In the genomic region with DNA sequence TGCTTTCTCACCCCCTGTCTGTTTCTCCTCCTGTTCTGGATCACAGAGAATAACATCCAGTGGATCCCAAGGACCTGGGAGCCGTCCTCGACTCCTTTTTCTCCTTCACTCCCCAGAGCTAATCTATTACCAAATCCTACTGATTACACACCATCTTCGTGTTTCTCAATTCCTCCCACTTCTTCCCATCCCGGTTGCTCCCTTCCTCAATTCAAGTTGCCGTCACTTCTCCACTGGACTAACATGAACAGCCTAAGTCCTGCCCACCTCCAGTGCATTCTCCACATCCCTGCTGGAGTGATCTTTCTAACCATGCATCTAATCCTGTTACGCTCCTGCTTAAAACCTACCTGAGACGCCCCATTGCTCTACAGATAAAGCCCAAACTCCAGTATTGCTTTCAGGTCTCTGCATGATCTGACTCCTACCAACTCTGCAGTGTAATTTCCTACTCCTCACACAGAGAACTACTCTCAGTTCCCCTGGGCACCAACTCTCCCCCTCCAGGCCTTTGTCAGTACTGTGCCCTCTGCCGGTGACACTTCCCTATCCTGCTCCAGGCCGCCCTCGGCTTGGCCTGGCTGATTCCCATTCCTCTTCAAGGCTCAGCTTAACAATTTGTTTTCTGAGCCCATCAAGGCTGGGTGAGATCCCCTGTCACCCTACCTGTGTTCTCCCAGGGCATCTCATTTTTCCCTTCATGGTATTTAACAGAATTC, we compare ENCODE assay signal across 8 cellular contexts. TPM values are rescaled to one million over a fixed set of nuclear protein-coding genes. Genes with fewer than 3 reads are reported as not detected.
DNase-seq lines count a peak whose midpoint lies in the region; ATAC-seq, FAIRE-seq and TF ChIP-seq lines count a peak whose summit lies in the region.

No MANE protein-coding gene starts in this region.

- TF ChIP-seq POLR2A in K562 (conservative IDR thresholded peaks at IDR 0.05), result no peak

- FAIRE-seq in K562 (lab: Jason Lieb, UNC), result peak; percentile 6

- BruUV-seq in K562 (replicated peaks; lab: Mats Ljungman, UMichigan), result no TSS peak

- POLR2A ChIA-PET in HEK293T (lab: Yijun Ruan, JAX) (no interaction called here), K562 (lab: Yijun Ruan, JAX) (interaction anchor here (0.7 to 1.7 kb wide), 4 partner anchors 10 to 89 kb away, joined by 3 to 5 read pairs (median 4); no protein-coding TSS in a partner anchor)

- H3K9me1 ChIP-seq in K562 (ENCODE audit: control insufficient read depth, insufficient read depth, low read length), result no peaks in the 10 kb centered on the region

- 12% methylated on average over 10 of the region's 10 CpGs for WGBS in K562 (ENCODE audit: insufficient coverage, low coverage, missing lambda C conversion rate)

- H2AFZ ChIP-seq in K562 (ENCODE audit: low read depth, low read length), result no peak overlapping the region

- peak; percentile 93 for ATAC-seq in K562
- ATAC-seq in left lobe of liver, result peak; percentile 86
- ATAC-seq in activated T-cell treated with anti-CD3 and anti-CD28 coated beads, Interleukin-2, amount 50 U/mL, for 4 hours, result no peak

- H3K9ac ChIP-seq in K562 (ENCODE audit: insufficient read depth in 1 of 2, low read depth in 2 of 2, low read length in 2 of 2), result no peak overlapping the region

- no peaks in the 10 kb centered on the region for H3K36me3 Mint-ChIP-seq in activated T-cell treated with anti-CD3 and anti-CD28 coated beads, Interleukin-2, amount 50 U/mL, for 4 hours (ENCODE audit: insufficient read depth)

- H3K27me3 ChIP-seq in K562 (ENCODE audit: control insufficient read depth in 2 of 2, insufficient read depth in 2 of 2, low read length in 2 of 2), result peaks cover 24 to 84% of the 10 kb centered on the region in 2 experiments; a peak in 4 of 5 replicates

- TF ChIP-seq RAD21 in K562 (CRISPR knock-in tag; conservative IDR thresholded peaks at IDR 0.05 in 1 of 2, IDR thresholded peaks at IDR 0.05 in 1 of 2), result peak in 1 of 2 experiments; percentile 37; a peak in 2 of 4 replicates

- no peaks in the 10 kb centered on the region for H3K9me3 ChIP-seq in K562 (replicated peaks; ENCODE audit: control insufficient read depth, insufficient read depth, low read depth, low read length)

- TF ChIP-seq CTCF in GM13977 (IDR thresholded peaks at IDR 0.05; ENCODE audit: extremely low read depth, insufficient read depth, missing control alignments) (peak; percentile 14), K562 (IDR thresholded peaks at IDR 0.05 in 2 of 3, conservative IDR thresholded peaks at IDR 0.05 in 1 of 3; ENCODE audit: insufficient read depth in 2 of 3, low read depth in 1 of 3, low read length in 3 of 3) (peak; percentile 61 to 65 (median 62))

- TF ChIP-seq EP300 in K562 (IDR thresholded peaks at IDR 0.05; ENCODE audit: low read length), result no peak

- no peaks in the 10 kb centered on the region for H3K27me3 Mint-ChIP-seq in activated T-cell treated with anti-CD3 and anti-CD28 coated beads, Interleukin-2, amount 50 U/mL, for 4 hours (ENCODE audit: low read depth)

- H3K4me1 Mint-ChIP-seq in activated T-cell treated with anti-CD3 and anti-CD28 coated beads, Interleukin-2, amount 50 U/mL, for 4 hours (ENCODE audit: low read depth), result peaks cover 48% of the 10 kb centered on the region

- H3K27ac ChIP-seq in K562 (ENCODE audit: extremely low read depth, low read depth, low read length), result no peak overlapping the region

- H3K4me1 ChIP-seq in K562 (replicated peaks in 1 of 2; ENCODE audit: control insufficient read depth in 2 of 2, insufficient read depth in 2 of 2, low read length in 2 of 2), result peaks cover 0 to 5% of the 10 kb centered on the region in 2 experiments; a peak in 2 of 5 replicates

- CTCF ChIA-PET in HEK293T (lab: Yijun Ruan, JAX) (interaction anchor here (1.0 to 1.4 kb wide), 3 partner anchors 30 to 178 kb away, joined by 3 to 4 read pairs (median 3); no protein-coding TSS in a partner anchor), K562 (lab: Yijun Ruan, JAX; ENCODE audit: low intra/inter-chr PET ratio) (no interaction called here)

- H3K9me3 Mint-ChIP-seq in activated T-cell treated with anti-CD3 and anti-CD28 coated beads, Interleukin-2, amount 50 U/mL, for 4 hours, result peaks cover 6% of the 10 kb centered on the region

- in situ Hi-C loops in GM13977 (cut with MboI; ENCODE audit: low pct_unique_long_range_greater_than_20kb, low sequenced_read_pairs, unreplicated experiment), result no loop called here
- in situ Hi-C loops in K562 (cut with MboI), result no loop called here

- no peaks in the 10 kb centered on the region for H4K20me1 ChIP-seq in K562 (replicated peaks; ENCODE audit: control insufficient read depth, insufficient read depth, low read length)

- no peak overlapping the region for H3K4me3 Mint-ChIP-seq in activated T-cell treated with anti-CD3 and anti-CD28 coated beads, Interleukin-2, amount 50 U/mL, for 4 hours

- H3K4me3 ChIP-seq in K562, result no peak overlapping the region

- DNase-seq in GM13977 (ENCODE audit: low spot score), result peak; percentile 49
- peak; percentile 69 for DNase-seq in HEK293T (ENCODE audit: extremely low spot score)
- DNase-seq in NCI-H1436 treated with DMSO at 0.1 percent for 48 hours (lab: John Stamatoyannopoulos, UW), result peak; percentile 74
- peak; percentile 30 to 52 (median 45) for DNase-seq in K562 (ENCODE audit: extremely low read depth in 1 of 4, low spot score in 3 of 4)
- no peak for DNase-seq in left lobe of liver (ENCODE audit: low spot score)
- DNase-seq in NCI-H1092 treated with DMSO at 0.1 percent for 48 hours (lab: John Stamatoyannopoulos, UW), result no peak
- DNase-seq in activated T-cell treated with anti-CD3 and anti-CD28 coated beads, Interleukin-2, amount 50 U/mL, for 4 hours, result no peak
- no peak for DNase-seq in epidermal melanocyte (ENCODE audit: insufficient read length, low spot score)

- H3K36me3 ChIP-seq in K562 (ENCODE audit: control insufficient read depth, insufficient read depth, low read length), result no peaks in the 10 kb centered on the region

- H3K4me2 ChIP-seq in K562 (ENCODE audit: insufficient read depth, low read length), result no peak overlapping the region

- no peaks in the 10 kb centered on the region for H3K79me2 ChIP-seq in K562 (ENCODE audit: control insufficient read depth, insufficient read depth, low read length)

- intact Hi-C loops in K562 (cut with micrococcal nuclease), result no loop called here

RNA-seq across cellular contexts. Expression of a gene that starts 2.4 kb away (rescaled TPM):
- not detected in 2 replicates for total RNA-seq in K562 (2011; cell fraction: chromatin; rRNA removed; ENCODE audit: low replicate concordance)
- total RNA-seq in K562 (2011; cell fraction: nucleolus; rRNA removed), result not detected in 2 replicates
- not detected in 2 replicates for total RNA-seq in K562 (2011; cell fraction: nucleoplasm; rRNA removed)
- total RNA-seq in K562 (2014; rRNA removed), result not detected in 2 replicates
- total RNA-seq in K562 (2014; rRNA removed; fragmentation: Illumina TruSeq; extraction: Trizol), result not detected in 2 replicates
- not detected in 2 replicates for total RNA-seq in K562 (2015; rRNA removed; fragmentation: Illumina TruSeq; extraction: Trizol)
- total RNA-seq in K562 (2021), result not detected in 2 replicates
- 0.07 TPM in 1 of 2 replicates, not detected in the other for polyA plus RNA-seq in K562 (2011; rRNA removed)
- polyA plus RNA-seq in K562 (2011; cell fraction: cytosol; rRNA removed), result 0.01 TPM in 1 of 2 replicates, not detected in the other
- polyA plus RNA-seq in K562 (2011; cell fraction: nucleus; rRNA removed), result not detected in 2 replicates
- not detected in 2 replicates for polyA plus RNA-seq in K562 (2012)
- polyA plus RNA-seq in K562 (2014; fragmentation: Illumina TruSeq; extraction: Trizol), result not detected in 2 replicates
- polyA plus RNA-seq in K562 (2014; fragmentation: Nextera tagmentation; extraction: Ambion mirVana), result not detected
- polyA plus RNA-seq in K562 (2014; rRNA removed), result not detected in 2 replicates
- not detected in 2 replicates for polyA minus RNA-seq in K562 (2011; rRNA and poly(A)+ RNA removed)
- polyA minus RNA-seq in K562 (2011; cell fraction: cytosol; rRNA and poly(A)+ RNA removed), result not detected in 2 replicates
- not detected in 2 replicates for polyA minus RNA-seq in K562 (2011; cell fraction: nucleus; rRNA and poly(A)+ RNA removed)
- 0.53 TPM for total RNA-seq in left lobe of liver
- total RNA-seq in activated T-cell treated with anti-CD3 and anti-CD28 coated beads, Interleukin-2, amount 50 U/mL, for 4 hours, result 1 to 10 TPM in 2 of 3 donors, under 1 TPM in 1; 0.98 to 1.3 (median 1.2) TPM

RNA-seq across cellular contexts. Expression of a gene that starts 26.9 kb away (rescaled TPM):
- total RNA-seq in K562 (2011; cell fraction: chromatin; rRNA removed; ENCODE audit: low replicate concordance), result not detected in 2 replicates
- not detected in 2 replicates for total RNA-seq in K562 (2011; cell fraction: nucleolus; rRNA removed)
- total RNA-seq in K562 (2011; cell fraction: nucleoplasm; rRNA removed), result not detected in 2 replicates
- total RNA-seq in K562 (2014; rRNA removed) (not detected in 2 replicates), K562 (2014; rRNA removed; fragmentation: Illumina TruSeq; extraction: Trizol) (not detected in 2 replicates), K562 (2015; rRNA removed; fragmentation: Illumina TruSeq; extraction: Trizol) (not detected in 2 replicates), K562 (2021) (not detected in 2 replicates), left lobe of liver (0.23 TPM)
- polyA plus RNA-seq in K562 (2011; rRNA removed) (not detected in 2 replicates), K562 (2014; fragmentation: Illumina TruSeq; extraction: Trizol) (not detected in 2 replicates), K562 (2014; fragmentation: Nextera tagmentation; extraction: Ambion mirVana) (not detected), K562 (2014; rRNA removed) (not detected in 2 replicates)
- not detected in 2 replicates for polyA plus RNA-seq in K562 (2011; cell fraction: cytosol; rRNA removed)
- polyA plus RNA-seq in K562 (2011; cell fraction: nucleus; rRNA removed), result not detected in 2 replicates
- polyA plus RNA-seq in K562 (2012), result not detected in 2 replicates
- not detected in 2 replicates for polyA minus RNA-seq in K562 (2011; rRNA and poly(A)+ RNA removed)
- polyA minus RNA-seq in K562 (2011; cell fraction: cytosol; rRNA and poly(A)+ RNA removed), result not detected in 2 replicates
- polyA minus RNA-seq in K562 (2011; cell fraction: nucleus; rRNA and poly(A)+ RNA removed), result not detected in 2 replicates
- under 1 TPM in 1 of 3 donors, not detected in 2; 0.41 TPM for total RNA-seq in activated T-cell treated with anti-CD3 and anti-CD28 coated beads, Interleukin-2, amount 50 U/mL, for 4 hours

RNA-seq across cellular contexts. Expression of a gene that starts 33.4 kb away (rescaled TPM):
- total RNA-seq in K562 (2011; cell fraction: chromatin; rRNA removed; ENCODE audit: low replicate concordance), result not detected in 2 replicates
- not detected in 2 replicates for total RNA-seq in K562 (2011; cell fraction: nucleolus; rRNA removed)
- not detected in 2 replicates for total RNA-seq in K562 (2011; cell fraction: nucleoplasm; rRNA removed)
- total RNA-seq in K562 (2014; rRNA removed) (not detected in 2 replicates), K562 (2014; rRNA removed; fragmentation: Illumina TruSeq; extraction: Trizol) (not detected in 2 replicates), K562 (2015; rRNA removed; fragmentation: Illumina TruSeq; extraction: Trizol) (not detected in 2 replicates), K562 (2021) (not detected in 2 replicates), left lobe of liver (not detected)
- polyA plus RNA-seq in K562 (2011; rRNA removed) (0.05 TPM in 1 of 2 replicates, not detected in the other), K562 (2014; fragmentation: Illumina TruSeq; extraction: Trizol) (not detected in 2 replicates), K562 (2014; fragmentation: Nextera tagmentation; extraction: Ambion mirVana) (not detected), K562 (2014; rRNA removed) (not detected in 2 replicates)
- polyA plus RNA-seq in K562 (2011; cell fraction: cytosol; rRNA removed), result 0.07 TPM in 1 of 2 replicates, not detected in the other
- polyA plus RNA-seq in K562 (2011; cell fraction: nucleus; rRNA removed), result 0.10 TPM in 1 of 2 replicates, not detected in the other
- polyA plus RNA-seq in K562 (2012), result not detected in 2 replicates
- not detected in 2 replicates for polyA minus RNA-seq in K562 (2011; rRNA and poly(A)+ RNA removed)
- not detected in 2 replicates for polyA minus RNA-seq in K562 (2011; cell fraction: cytosol; rRNA and poly(A)+ RNA removed)
- not detected in 2 replicates for polyA minus RNA-seq in K562 (2011; cell fraction: nucleus; rRNA and poly(A)+ RNA removed)
- not detected for total RNA-seq in activated T-cell treated with anti-CD3 and anti-CD28 coated beads, Interleukin-2, amount 50 U/mL, for 4 hours

RNA-seq across cellular contexts. Expression of a gene that starts 48.3 kb away (rescaled TPM):
- total RNA-seq in K562 (2011; cell fraction: chromatin; rRNA removed; ENCODE audit: low replicate concordance), result 1.9 and 3.7 TPM in 2 replicates
- 5.5 and 6.1 TPM in 2 replicates for total RNA-seq in K562 (2011; cell fraction: nucleolus; rRNA removed)
- 2.8 and 3.7 TPM in 2 replicates for total RNA-seq in K562 (2011; cell fraction: nucleoplasm; rRNA removed)
- total RNA-seq in K562 (2014; rRNA removed), result 31.8 and 49.6 TPM in 2 replicates
- total RNA-seq in K562 (2014; rRNA removed; fragmentation: Illumina TruSeq; extraction: Trizol), result 13.2 and 13.7 TPM in 2 replicates
- 15.8 and 19.9 TPM in 2 replicates for total RNA-seq in K562 (2015; rRNA removed; fragmentation: Illumina TruSeq; extraction: Trizol)
- total RNA-seq in K562 (2021), result 27.7 and 31.6 TPM in 2 replicates
- 11.2 and 12.9 TPM in 2 replicates for polyA plus RNA-seq in K562 (2011; rRNA removed)
- 14.2 and 49.7 TPM in 2 replicates for polyA plus RNA-seq in K562 (2011; cell fraction: cytosol; rRNA removed)
- polyA plus RNA-seq in K562 (2011; cell fraction: nucleus; rRNA removed), result 4.7 and 9.0 TPM in 2 replicates
- polyA plus RNA-seq in K562 (2012), result 26.5 and 33.5 TPM in 2 replicates
- 8.7 and 12.9 TPM in 2 replicates for polyA plus RNA-seq in K562 (2014; fragmentation: Illumina TruSeq; extraction: Trizol)
- 1 to 10 TPM; 1.0 to 3.0 TPM for polyA plus RNA-seq in K562 (2014; fragmentation: Nextera tagmentation; extraction: Ambion mirVana)
- polyA plus RNA-seq in K562 (2014; rRNA removed), result 34.8 and 36.2 TPM in 2 replicates
- 1.9 and 2.4 TPM in 2 replicates for polyA minus RNA-seq in K562 (2011; rRNA and poly(A)+ RNA removed)
- 2.6 and 4.5 TPM in 2 replicates for polyA minus RNA-seq in K562 (2011; cell fraction: cytosol; rRNA and poly(A)+ RNA removed)
- 2.4 and 2.7 TPM in 2 replicates for polyA minus RNA-seq in K562 (2011; cell fraction: nucleus; rRNA and poly(A)+ RNA removed)
- 35.5 TPM for total RNA-seq in left lobe of liver
- total RNA-seq in activated T-cell treated with anti-CD3 and anti-CD28 coated beads, Interleukin-2, amount 50 U/mL, for 4 hours, result 10 to 100 TPM; 30.2 to 36.7 (median 36.3) TPM

Comparison
In these comparisons a context has a peak if more than half of its experiments do, and no peak if none do; other contexts are left out.
1. DNase-seq: peak in GM13977 (single experiment), HEK293T (single experiment), NCI-H1436 treated with DMSO at 0.1 percent for 48 hours (single experiment) and K562 (4 of 4); none in left lobe of liver (single experiment), NCI-H1092 treated with DMSO at 0.1 percent for 48 hours (single experiment), activated T-cell treated with anti-CD3 and anti-CD28 coated beads, Interleukin-2, amount 50 U/mL, for 4 hours (single experiment) and epidermal melanocyte (single experiment).
2. ATAC-seq: peak in K562 (single experiment) and left lobe of liver (single experiment); none in activated T-cell treated with anti-CD3 and anti-CD28 coated beads, Interleukin-2, amount 50 U/mL, for 4 hours (0 of 2).